Comparison of ENCODE assay signal across 1 cellular context in genomic region chr3:182568756-182569155, GRCh38.
TF ChIP-seq lines count a peak whose summit lies in the region.

No MANE protein-coding gene starts in this region.

TF ChIP-seq in GM23338, 12 proteins besides CTCF, POLR2A, EP300 and RAD21 (continued from another document):
- TF ChIP-seq ZNF462 (CRISPR knock-in tag; IDR thresholded peaks at IDR 0.05): no peak
- TF ChIP-seq ETS1 (IDR thresholded peaks at IDR 0.05): no peak
- TF ChIP-seq ZNF331 (CRISPR knock-in tag; IDR thresholded peaks at IDR 0.05; ENCODE audit: low read depth): no peak
- no peak for TF ChIP-seq REST (IDR thresholded peaks at IDR 0.05; ENCODE audit: unreplicated experiment)
TF ChIP-seq in GM23338: peak in this region for 0.
